8 cellular contexts compared by ENCODE assay signal in genomic region chr5:137622850-137623249, GRCh38.
A peak's percentile ranks its signal among the peaks of the same experiment; 100 is the strongest.
DNase-seq lines count a peak whose midpoint lies in the region; TF ChIP-seq lines count a peak whose summit lies in the region.

No MANE protein-coding gene starts in this region.

- H3K9me3 Mint-ChIP-seq in chondrocyte (ENCODE audit: low read depth): no peaks in the 10 kb centered on the region

- H3K9me2 ChIP-seq in Karpas-422 (replicated peaks; ENCODE audit: insufficient read depth, low read length): no peaks in the 10 kb centered on the region

- no peaks in the 10 kb centered on the region for H3K36me3 Mint-ChIP-seq in chondrocyte (ENCODE audit: low read depth)

- H3K36me3 ChIP-seq in Karpas-422 (ENCODE audit: insufficient read depth, low read length): no peaks in the 10 kb centered on the region

- TF ChIP-seq CTCF in NB4 (IDR thresholded peaks at IDR 0.05; ENCODE audit: low read depth, low read length): no peak
- TF ChIP-seq CTCF in chondrocyte (IDR thresholded peaks at IDR 0.05): no peak

- no peak overlapping the region for H3K4me3 ChIP-seq in NB4 (ENCODE audit: low read depth, low read length)
- no peak overlapping the region for H3K4me3 ChIP-seq in Karpas-422 (ENCODE audit: low read length)

- DNase-seq in CD1c-positive myeloid dendritic cell (ENCODE audit: extremely low spot score) (peak; percentile 91), NB4 (ENCODE audit: low read depth) (peak; percentile 9), chondrocyte (ENCODE audit: low spot score) (no peak), mucosa of gallbladder (ENCODE audit: low spot score) (peak; percentile 41), DMS153 treated with DMSO at 0.1 percent for 48 hours (lab: John Stamatoyannopoulos, UW; ENCODE audit: unreplicated experiment) (no peak), Karpas-422 (no peak), NCI-H1436 treated with DMSO at 0.1 percent for 48 hours (lab: John Stamatoyannopoulos, UW) (no peak)
- DNase-seq in activated CD4-positive, alpha-beta T cell treated with anti-CD3 and anti-CD28 coated beads for 1 hour: no peak

- TF ChIP-seq POLR2A in NB4 (IDR thresholded peaks at IDR 0.05; ENCODE audit: extremely low read depth, insufficient read length): no peak

- peaks cover 48% of the 10 kb centered on the region for H3K4me1 Mint-ChIP-seq in chondrocyte (ENCODE audit: low read depth)

- H4K20me1 ChIP-seq in Karpas-422 (ENCODE audit: insufficient read depth, low read depth, low read length): no peaks in the 10 kb centered on the region

- no peaks in the 10 kb centered on the region for H3K9me3 ChIP-seq in Karpas-422 (ENCODE audit: low read length)

- H3K4me3 Mint-ChIP-seq in chondrocyte (ENCODE audit: unreplicated experiment): no peak overlapping the region

- no peaks in the 10 kb centered on the region for H3K27me3 ChIP-seq in Karpas-422 (ENCODE audit: low read length)

- no peaks in the 10 kb centered on the region for H3K27me3 Mint-ChIP-seq in chondrocyte (ENCODE audit: low read depth)

- no peaks in the 10 kb centered on the region for H3K4me1 ChIP-seq in Karpas-422 (ENCODE audit: low read length)

- H3K27ac Mint-ChIP-seq in chondrocyte (ENCODE audit: unreplicated experiment): peak overlapping the region; percentile 87

- no peaks in the 10 kb centered on the region for H3K79me2 ChIP-seq in Karpas-422 (ENCODE audit: low read length)

- H3K9ac ChIP-seq in Karpas-422 (ENCODE audit: low read length): no peak overlapping the region

- no peak overlapping the region for H3K27ac ChIP-seq in Karpas-422 (ENCODE audit: low read length)

- H3K4me2 ChIP-seq in Karpas-422 (ENCODE audit: low read depth, low read length, poor library complexity, severe bottlenecking): no peak overlapping the region

- H2AFZ ChIP-seq in Karpas-422 (ENCODE audit: low read length): no peak overlapping the region

Comparison
In these comparisons a context has a peak if more than half of its experiments do, and no peak if none do; other contexts are left out.
1. DNase-seq: peak in CD1c-positive myeloid dendritic cell (single experiment), NB4 (single experiment) and mucosa of gallbladder (single experiment); none in chondrocyte (single experiment), DMS153 treated with DMSO at 0.1 percent for 48 hours (single experiment), activated CD4-positive, alpha-beta T cell treated with anti-CD3 and anti-CD28 coated beads for 1 hour (single experiment), Karpas-422 (single experiment) and NCI-H1436 treated with DMSO at 0.1 percent for 48 hours (single experiment).